Comparison of ENCODE assay signal across 8 cellular contexts in the genomic region with DNA sequence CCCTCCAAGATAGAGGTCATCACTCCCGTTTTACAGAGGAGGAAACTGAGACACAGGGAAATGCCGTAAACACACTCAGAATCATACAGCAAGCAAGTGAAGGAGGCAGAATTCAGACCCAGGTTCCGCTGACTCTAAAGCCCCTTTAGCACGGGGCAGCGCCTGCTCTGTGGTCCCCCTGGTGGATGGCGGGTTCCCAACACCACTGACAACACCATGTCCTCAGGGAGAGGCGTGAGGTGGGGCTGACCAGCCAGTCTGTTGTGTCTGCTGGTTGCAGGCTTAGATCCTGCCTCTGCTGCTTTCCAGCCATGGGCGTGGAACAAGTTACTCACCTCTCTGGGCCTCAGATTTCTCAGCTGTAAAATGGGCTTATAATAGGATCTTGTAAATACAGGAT.
DNase-seq lines count a peak whose midpoint lies in the region; ATAC-seq, FAIRE-seq and TF ChIP-seq lines count a peak whose summit lies in the region.

No MANE protein-coding gene starts in this region.

- TF ChIP-seq POLR2A in HepG2 (IDR thresholded peaks at IDR 0.05; ENCODE audit: insufficient read depth in 1 of 2, low read depth in 2 of 2, low read length in 2 of 2) = no peak

- peak; percentile 15 for FAIRE-seq in HepG2 (lab: Jason Lieb, UNC)

- CTCF ChIA-PET in HepG2 (lab: Yijun Ruan, JAX; ENCODE audit: low intra/inter-chr PET ratio, low total read pairs) = interaction anchor here (0.7 to 0.9 kb wide), 3 partner anchors 193 to 727 kb away, joined by 3 to 4 read pairs (median 3); no protein-coding TSS in a partner anchor

- TF ChIP-seq RAD21 in HepG2 (CRISPR knock-in tag; IDR thresholded peaks at IDR 0.05) = no peak

- TF ChIP-seq EP300 in HepG2 (IDR thresholded peaks at IDR 0.05; ENCODE audit: low read depth in 2 of 2, low read length in 2 of 2) = no peak
- TF ChIP-seq EP300 in HepG2 (CRISPR knock-in tag; IDR thresholded peaks at IDR 0.05; ENCODE audit: borderline replicate concordance) = no peak

- H3K9ac ChIP-seq in HepG2 (ENCODE audit: insufficient read depth, low read depth, low read length) = no peak overlapping the region

- H3K27ac ChIP-seq in ascending aorta = no peak overlapping the region
- no peak overlapping the region for H3K27ac ChIP-seq in HepG2 (ENCODE audit: extremely low read length, insufficient read depth, low read length)

- H4K20me1 ChIP-seq in HepG2 (ENCODE audit: insufficient read depth, low read length) = no peaks in the 10 kb centered on the region

- no peak overlapping the region for H2AFZ ChIP-seq in HepG2 (ENCODE audit: low read length)

- H3K4me3 ChIP-seq in ascending aorta = no peak overlapping the region
- H3K4me3 ChIP-seq in HepG2 (replicated peaks in 1 of 3; ENCODE audit: insufficient read depth in 1 of 3, low read depth in 2 of 3, low read length in 3 of 3) = no peak overlapping the region

- intact Hi-C loops in ascending aorta (cut with DNase I) = no loop called here
- intact Hi-C loops in HepG2 (cut with micrococcal nuclease; ENCODE audit: unreplicated experiment) = no loop called here

- no peaks in the 10 kb centered on the region for H3K4me1 ChIP-seq in ascending aorta
- no peaks in the 10 kb centered on the region for H3K4me1 ChIP-seq in HepG2 (ENCODE audit: insufficient read depth, low read length)

- no peaks in the 10 kb centered on the region for H3K79me2 ChIP-seq in HepG2 (ENCODE audit: insufficient read depth, low read length)

- no TSS peak for BruUV-seq in HepG2 (replicated peaks; lab: Mats Ljungman, UMichigan)

- TF ChIP-seq CTCF in ascending aorta (IDR thresholded peaks at IDR 0.05) (peak in 2 of 3 experiments; percentile 26 to 44), HepG2 (CRISPR knock-in tag; IDR thresholded peaks at IDR 0.05) (peak; percentile 71)

- no peaks in the 10 kb centered on the region for H3K36me3 ChIP-seq in ascending aorta
- no peaks in the 10 kb centered on the region for H3K36me3 ChIP-seq in HepG2 (replicated peaks in 1 of 2; ENCODE audit: control insufficient read depth in 1 of 2, insufficient read depth in 2 of 2, low read length in 2 of 2)

- ATAC-seq in HepG2 (peak; percentile 98), HG02870 (IDR thresholded peaks at IDR 0.05; ENCODE audit: unreplicated experiment) (no peak), HG02642 (IDR thresholded peaks at IDR 0.05; ENCODE audit: poor library complexity, unreplicated experiment) (no peak)

- no peaks in the 10 kb centered on the region for H3K27me3 ChIP-seq in ascending aorta
- peaks cover 1 to 12% of the 10 kb centered on the region in 2 experiments for H3K27me3 ChIP-seq in HepG2 (ENCODE audit: control insufficient read depth in 1 of 2, insufficient read depth in 2 of 2, low read length in 2 of 2)

- in situ Hi-C loops in HepG2 (cut with HindIII; ENCODE audit: extremely low pct_ligation_motif_present, low pct_unique_long_range_greater_than_20kb) = loop anchor here (10.0 to 25.0 kb wide), 3 partner anchors 321 to 871 kb away; a partner anchor contains a TSS

- POLR2A ChIA-PET in HepG2 (lab: Yijun Ruan, JAX) = no interaction called here

- H3K4me2 ChIP-seq in HepG2 (ENCODE audit: low read depth, low read length) = no peak overlapping the region

- peak; percentile 45 for DNase-seq in COR-L47 (lab: John Stamatoyannopoulos, UW)
- peak in 40 of 76 experiments; percentile 2 to 53 (median 24) for DNase-seq in HUDEP-2 (lab: John Stamatoyannopoulos, UW; ENCODE audit: unreplicated experiment in 76 of 76)
- DNase-seq in ascending aorta (ENCODE audit: low spot score in 2 of 2) = no peak
- peak; percentile 25 for DNase-seq in HepG2 (ENCODE audit: low spot score)
- no peak for DNase-seq in NOMO-1 (lab: John Stamatoyannopoulos, UW; ENCODE audit: unreplicated experiment in 2 of 2)
- no peak for DNase-seq in hypothalamus (lab: John Stamatoyannopoulos, UW)

- H3K9me3 ChIP-seq in ascending aorta (no peaks in the 10 kb centered on the region), HepG2 (ENCODE audit: low read length) (no peaks in the 10 kb centered on the region)

- 0% methylated on average over 8 of the region's 8 CpGs for WGBS in HepG2 (ENCODE audit: low lambda C conversion rate)

TF ChIP-seq in HepG2, 621 proteins besides CTCF, POLR2A, EP300 and RAD21:
- TF ChIP-seq XRCC5 (optimal IDR thresholded peaks at IDR 0.05; ENCODE audit: low read length) = peak; percentile 18
- no peak for TF ChIP-seq ZNF430 (CRISPR knock-in tag; IDR thresholded peaks at IDR 0.05)
- TF ChIP-seq STAG1 (CRISPR knock-in tag; IDR thresholded peaks at IDR 0.05) = peak; percentile 53
- TF ChIP-seq, protein P1, sequence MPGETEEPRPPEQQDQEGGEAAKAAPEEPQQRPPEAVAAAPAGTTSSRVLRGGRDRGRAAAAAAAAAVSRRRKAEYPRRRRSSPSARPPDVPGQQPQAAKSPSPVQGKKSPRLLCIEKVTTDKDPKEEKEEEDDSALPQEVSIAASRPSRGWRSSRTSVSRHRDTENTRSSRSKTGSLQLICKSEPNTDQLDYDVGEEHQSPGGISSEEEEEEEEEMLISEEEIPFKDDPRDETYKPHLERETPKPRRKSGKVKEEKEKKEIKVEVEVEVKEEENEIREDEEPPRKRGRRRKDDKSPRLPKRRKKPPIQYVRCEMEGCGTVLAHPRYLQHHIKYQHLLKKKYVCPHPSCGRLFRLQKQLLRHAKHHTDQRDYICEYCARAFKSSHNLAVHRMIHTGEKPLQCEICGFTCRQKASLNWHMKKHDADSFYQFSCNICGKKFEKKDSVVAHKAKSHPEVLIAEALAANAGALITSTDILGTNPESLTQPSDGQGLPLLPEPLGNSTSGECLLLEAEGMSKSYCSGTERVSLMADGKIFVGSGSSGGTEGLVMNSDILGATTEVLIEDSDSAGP (CRISPR knock-in tag; IDR thresholded peaks at IDR 0.05; ENCODE audit: borderline replicate concordance) = no peak
- TF ChIP-seq SMC3 (IDR thresholded peaks at IDR 0.05; ENCODE audit: low read length) = 0 out of 2 replicates have a peak, but pooled peaks have one; percentile 39
- no peak for TF ChIP-seq ZNF530 (CRISPR knock-in tag; IDR thresholded peaks at IDR 0.05; ENCODE audit: low read depth)
- TF ChIP-seq SUZ12 (IDR thresholded peaks at IDR 0.05; ENCODE audit: low read depth, low read length) = 0 out of 2 replicates have a peak, but pooled peaks have one; percentile 8
- TF ChIP-seq, protein P2, sequence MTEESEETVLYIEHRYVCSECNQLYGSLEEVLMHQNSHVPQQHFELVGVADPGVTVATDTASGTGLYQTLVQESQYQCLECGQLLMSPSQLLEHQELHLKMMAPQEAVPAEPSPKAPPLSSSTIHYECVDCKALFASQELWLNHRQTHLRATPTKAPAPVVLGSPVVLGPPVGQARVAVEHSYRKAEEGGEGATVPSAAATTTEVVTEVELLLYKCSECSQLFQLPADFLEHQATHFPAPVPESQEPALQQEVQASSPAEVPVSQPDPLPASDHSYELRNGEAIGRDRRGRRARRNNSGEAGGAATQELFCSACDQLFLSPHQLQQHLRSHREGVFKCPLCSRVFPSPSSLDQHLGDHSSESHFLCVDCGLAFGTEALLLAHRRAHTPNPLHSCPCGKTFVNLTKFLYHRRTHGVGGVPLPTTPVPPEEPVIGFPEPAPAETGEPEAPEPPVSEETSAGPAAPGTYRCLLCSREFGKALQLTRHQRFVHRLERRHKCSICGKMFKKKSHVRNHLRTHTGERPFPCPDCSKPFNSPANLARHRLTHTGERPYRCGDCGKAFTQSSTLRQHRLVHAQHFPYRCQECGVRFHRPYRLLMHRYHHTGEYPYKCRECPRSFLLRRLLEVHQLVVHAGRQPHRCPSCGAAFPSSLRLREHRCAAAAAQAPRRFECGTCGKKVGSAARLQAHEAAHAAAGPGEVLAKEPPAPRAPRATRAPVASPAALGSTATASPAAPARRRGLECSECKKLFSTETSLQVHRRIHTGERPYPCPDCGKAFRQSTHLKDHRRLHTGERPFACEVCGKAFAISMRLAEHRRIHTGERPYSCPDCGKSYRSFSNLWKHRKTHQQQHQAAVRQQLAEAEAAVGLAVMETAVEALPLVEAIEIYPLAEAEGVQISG (CRISPR knock-in tag; IDR thresholded peaks at IDR 0.05) = peak; percentile 52; the same call in 1 of the 2 replicates

Comparison
In these comparisons a context has a peak if more than half of its experiments do, and no peak if none do; other contexts are left out.
1. DNase-seq: peak in COR-L47 (single experiment), HUDEP-2 (40 of 76) and HepG2 (single experiment); none in ascending aorta (0 of 2), NOMO-1 (0 of 2) and hypothalamus (0 of 51).